ENCODE assay signal across 1 cellular context in the genomic region with DNA sequence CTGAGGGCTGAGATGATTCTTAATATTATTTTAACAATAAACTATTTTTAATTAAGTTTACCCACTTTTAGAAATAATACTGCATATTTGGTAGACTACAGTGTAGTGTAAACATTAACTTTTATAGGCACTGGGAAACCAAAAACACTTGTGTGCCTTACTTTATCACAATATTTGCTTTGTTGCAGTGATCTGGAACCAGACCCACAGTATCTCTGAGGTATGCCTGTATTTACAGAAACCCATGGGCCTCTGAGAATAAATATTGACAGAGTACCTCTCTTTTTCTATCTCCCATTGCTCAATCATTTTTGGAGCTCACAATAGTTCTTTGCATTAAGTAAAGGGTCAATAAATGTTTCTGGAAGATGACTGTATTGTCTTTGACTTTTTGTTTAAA.
TF ChIP-seq lines count a peak whose summit lies in the region.

No MANE protein-coding gene starts in this region.

TF ChIP-seq in HepG2, 621 proteins besides CTCF, POLR2A, EP300 and RAD21 (continued from another document and continues in another):
- TF ChIP-seq ZNF646 (CRISPR knock-in tag; IDR thresholded peaks at IDR 0.05) (peak; percentile 82), ISL2 (CRISPR knock-in tag; IDR thresholded peaks at IDR 0.05) (peak; percentile 99), ZNF414 (CRISPR knock-in tag; IDR thresholded peaks at IDR 0.05) (peak; percentile 37; the same call in 1 of the 2 replicates), ZNF160 (CRISPR knock-in tag; IDR thresholded peaks at IDR 0.05) (no peak), HNRNPK (IDR thresholded peaks at IDR 0.05; ENCODE audit: low read depth, low read length, poor library complexity, severe bottlenecking) (no peak), PAF1 (CRISPR knock-in tag; IDR thresholded peaks at IDR 0.05) (no peak), PHF20 (CRISPR knock-in tag; IDR thresholded peaks at IDR 0.05) (no peak), SRSF9 (IDR thresholded peaks at IDR 0.05; ENCODE audit: borderline replicate concordance, insufficient read depth, low read depth, low read length, poor library complexity, severe bottlenecking) (no peak), ZSCAN31 (CRISPR knock-in tag; IDR thresholded peaks at IDR 0.05; ENCODE audit: low read depth) (no peak), HOXD1 (CRISPR knock-in tag; IDR thresholded peaks at IDR 0.05) (peak; percentile 85), MIXL1 (CRISPR knock-in tag; IDR thresholded peaks at IDR 0.05) (peak; percentile 82; the same call in 1 of the 2 replicates), EZH2 (conservative IDR thresholded peaks at IDR 0.05; ENCODE audit: low read depth, low read length) (no peak), ZNF644 (CRISPR knock-in tag; IDR thresholded peaks at IDR 0.05; ENCODE audit: low read depth) (peak; percentile 67; the same call in 1 of the 2 replicates), ZNF317 (CRISPR knock-in tag; IDR thresholded peaks at IDR 0.05) (peak; percentile 77; the same call in 1 of the 2 replicates), TBL1XR1 (IDR thresholded peaks at IDR 0.05; ENCODE audit: borderline replicate concordance, low read length, partially characterized antibody) (peak; percentile 96), ZNF674 (CRISPR knock-in tag; IDR thresholded peaks at IDR 0.05; ENCODE audit: low read depth) (no peak), ZNF460 (CRISPR knock-in tag; IDR thresholded peaks at IDR 0.05; ENCODE audit: borderline replicate concordance) (no peak), REST (IDR thresholded peaks at IDR 0.05; ENCODE audit: borderline replicate concordance in 1 of 2, low read depth in 1 of 2, low read length in 2 of 2) (peak in 1 of 2 experiments; percentile 76; a peak in 2 of 4 replicates), SP1 (IDR thresholded peaks at IDR 0.05) (no peak), SP1 (CRISPR knock-in tag; IDR thresholded peaks at IDR 0.05) (0 out of 2 replicates have a peak, but pooled peaks have one; percentile 28), GLI4 (CRISPR knock-in tag; IDR thresholded peaks at IDR 0.05; ENCODE audit: borderline replicate concordance) (no peak), ZNF841 (CRISPR knock-in tag; IDR thresholded peaks at IDR 0.05; ENCODE audit: borderline replicate concordance) (no peak), SIN3B (IDR thresholded peaks at IDR 0.05; ENCODE audit: low read length) (no peak), ZNF577 (CRISPR knock-in tag; IDR thresholded peaks at IDR 0.05; ENCODE audit: borderline replicate concordance, low read depth) (no peak), ATF2 (CRISPR knock-in tag; IDR thresholded peaks at IDR 0.05) (peak; percentile 91), ZNF530 (CRISPR knock-in tag; IDR thresholded peaks at IDR 0.05; ENCODE audit: low read depth) (no peak), TCF7 (IDR thresholded peaks at IDR 0.05; ENCODE audit: low read depth) (peak; percentile 92), TBX2 (CRISPR knock-in tag; IDR thresholded peaks at IDR 0.05; ENCODE audit: borderline replicate concordance) (peak; percentile 52; the same call in 1 of the 2 replicates), KDM2A (CRISPR knock-in tag; IDR thresholded peaks at IDR 0.05; ENCODE audit: borderline replicate concordance, low read depth) (no peak), ZNF225 (CRISPR knock-in tag; IDR thresholded peaks at IDR 0.05) (no peak), MAFK (conservative IDR thresholded peaks at IDR 0.05 in 1 of 2, IDR thresholded peaks at IDR 0.05 in 1 of 2; ENCODE audit: low read length in 2 of 2) (no peak)
- TF ChIP-seq, protein P1, sequence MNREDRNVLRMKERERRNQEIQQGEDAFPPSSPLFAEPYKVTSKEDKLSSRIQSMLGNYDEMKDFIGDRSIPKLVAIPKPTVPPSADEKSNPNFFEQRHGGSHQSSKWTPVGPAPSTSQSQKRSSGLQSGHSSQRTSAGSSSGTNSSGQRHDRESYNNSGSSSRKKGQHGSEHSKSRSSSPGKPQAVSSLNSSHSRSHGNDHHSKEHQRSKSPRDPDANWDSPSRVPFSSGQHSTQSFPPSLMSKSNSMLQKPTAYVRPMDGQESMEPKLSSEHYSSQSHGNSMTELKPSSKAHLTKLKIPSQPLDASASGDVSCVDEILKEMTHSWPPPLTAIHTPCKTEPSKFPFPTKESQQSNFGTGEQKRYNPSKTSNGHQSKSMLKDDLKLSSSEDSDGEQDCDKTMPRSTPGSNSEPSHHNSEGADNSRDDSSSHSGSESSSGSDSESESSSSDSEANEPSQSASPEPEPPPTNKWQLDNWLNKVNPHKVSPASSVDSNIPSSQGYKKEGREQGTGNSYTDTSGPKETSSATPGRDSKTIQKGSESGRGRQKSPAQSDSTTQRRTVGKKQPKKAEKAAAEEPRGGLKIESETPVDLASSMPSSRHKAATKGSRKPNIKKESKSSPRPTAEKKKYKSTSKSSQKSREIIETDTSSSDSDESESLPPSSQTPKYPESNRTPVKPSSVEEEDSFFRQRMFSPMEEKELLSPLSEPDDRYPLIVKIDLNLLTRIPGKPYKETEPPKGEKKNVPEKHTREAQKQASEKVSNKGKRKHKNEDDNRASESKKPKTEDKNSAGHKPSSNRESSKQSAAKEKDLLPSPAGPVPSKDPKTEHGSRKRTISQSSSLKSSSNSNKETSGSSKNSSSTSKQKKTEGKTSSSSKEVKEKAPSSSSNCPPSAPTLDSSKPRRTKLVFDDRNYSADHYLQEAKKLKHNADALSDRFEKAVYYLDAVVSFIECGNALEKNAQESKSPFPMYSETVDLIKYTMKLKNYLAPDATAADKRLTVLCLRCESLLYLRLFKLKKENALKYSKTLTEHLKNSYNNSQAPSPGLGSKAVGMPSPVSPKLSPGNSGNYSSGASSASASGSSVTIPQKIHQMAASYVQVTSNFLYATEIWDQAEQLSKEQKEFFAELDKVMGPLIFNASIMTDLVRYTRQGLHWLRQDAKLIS (CRISPR knock-in tag; IDR thresholded peaks at IDR 0.05), result no peak
- TF ChIP-seq, protein P2, sequence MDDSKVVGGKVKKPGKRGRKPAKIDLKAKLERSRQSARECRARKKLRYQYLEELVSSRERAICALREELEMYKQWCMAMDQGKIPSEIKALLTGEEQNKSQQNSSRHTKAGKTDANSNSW (CRISPR knock-in tag; IDR thresholded peaks at IDR 0.05; ENCODE audit: borderline replicate concordance), result no peak
- TF ChIP-seq, protein P3, sequence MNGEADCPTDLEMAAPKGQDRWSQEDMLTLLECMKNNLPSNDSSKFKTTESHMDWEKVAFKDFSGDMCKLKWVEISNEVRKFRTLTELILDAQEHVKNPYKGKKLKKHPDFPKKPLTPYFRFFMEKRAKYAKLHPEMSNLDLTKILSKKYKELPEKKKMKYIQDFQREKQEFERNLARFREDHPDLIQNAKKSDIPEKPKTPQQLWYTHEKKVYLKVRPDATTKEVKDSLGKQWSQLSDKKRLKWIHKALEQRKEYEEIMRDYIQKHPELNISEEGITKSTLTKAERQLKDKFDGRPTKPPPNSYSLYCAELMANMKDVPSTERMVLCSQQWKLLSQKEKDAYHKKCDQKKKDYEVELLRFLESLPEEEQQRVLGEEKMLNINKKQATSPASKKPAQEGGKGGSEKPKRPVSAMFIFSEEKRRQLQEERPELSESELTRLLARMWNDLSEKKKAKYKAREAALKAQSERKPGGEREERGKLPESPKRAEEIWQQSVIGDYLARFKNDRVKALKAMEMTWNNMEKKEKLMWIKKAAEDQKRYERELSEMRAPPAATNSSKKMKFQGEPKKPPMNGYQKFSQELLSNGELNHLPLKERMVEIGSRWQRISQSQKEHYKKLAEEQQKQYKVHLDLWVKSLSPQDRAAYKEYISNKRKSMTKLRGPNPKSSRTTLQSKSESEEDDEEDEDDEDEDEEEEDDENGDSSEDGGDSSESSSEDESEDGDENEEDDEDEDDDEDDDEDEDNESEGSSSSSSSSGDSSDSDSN (CRISPR knock-in tag; IDR thresholded peaks at IDR 0.05), result no peak
- TF ChIP-seq, protein P4, sequence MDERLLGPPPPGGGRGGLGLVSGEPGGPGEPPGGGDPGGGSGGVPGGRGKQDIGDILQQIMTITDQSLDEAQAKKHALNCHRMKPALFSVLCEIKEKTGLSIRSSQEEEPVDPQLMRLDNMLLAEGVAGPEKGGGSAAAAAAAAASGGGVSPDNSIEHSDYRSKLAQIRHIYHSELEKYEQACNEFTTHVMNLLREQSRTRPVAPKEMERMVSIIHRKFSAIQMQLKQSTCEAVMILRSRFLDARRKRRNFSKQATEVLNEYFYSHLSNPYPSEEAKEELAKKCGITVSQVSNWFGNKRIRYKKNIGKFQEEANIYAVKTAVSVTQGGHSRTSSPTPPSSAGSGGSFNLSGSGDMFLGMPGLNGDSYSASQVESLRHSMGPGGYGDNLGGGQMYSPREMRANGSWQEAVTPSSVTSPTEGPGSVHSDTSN (CRISPR knock-in tag; IDR thresholded peaks at IDR 0.05), result no peak
